In genomic region chr2:7994397-7994951, GRCh38 we compare ENCODE assay signal across 15 cellular contexts.
DNase-seq lines count a peak whose midpoint lies in the region; ATAC-seq and TF ChIP-seq lines count a peak whose summit lies in the region.
"Had no signal": no experiment of that assay in that cellular context is flagged by ENCODE, and none has a peak within 500 bp of the region (broad histone marks: within the 10 kb centered on the region; RNA-seq: fewer than 3 reads in every experiment).

No MANE protein-coding gene starts in this region.

- no peaks in the 10 kb centered on the region for H3K4me1 ChIP-seq in vagina
- H3K4me1 ChIP-seq: adrenal gland, colonic mucosa, tibial artery had no signal

- no peak for TF ChIP-seq CTCF in vagina (IDR thresholded peaks at IDR 0.05)

- no peaks in the 10 kb centered on the region for H3K36me3 ChIP-seq in vagina
- H3K36me3 ChIP-seq: adrenal gland, colonic mucosa, esophagus muscularis mucosa, tibial artery had no signal

- H3K27ac ChIP-seq in vagina: no peak overlapping the region
- H3K27ac ChIP-seq: adrenal gland, colonic mucosa, esophagus muscularis mucosa, tibial artery had no signal

- H3K27me3 ChIP-seq in vagina: no peaks in the 10 kb centered on the region
- H3K27me3 ChIP-seq: adrenal gland, colonic mucosa, esophagus muscularis mucosa, tibial artery had no signal

- intact Hi-C loops in Right ventricle myocardium superior (cut with DNase I): no loop called here
- intact Hi-C loops in cardiac septum (cut with DNase I): no loop called here
- intact Hi-C loops in left cardiac atrium (cut with DNase I): no loop called here
- intact Hi-C loops in vagina (cut with DNase I): no loop called here
- intact Hi-C loops in posterior cingulate gyrus (cut with DNase I): no loop called here

- no peak overlapping the region for H3K4me3 ChIP-seq in vagina
- H3K4me3 ChIP-seq: adrenal gland, colonic mucosa, esophagus muscularis mucosa, tibial artery had no signal

- DNase-seq in Right ventricle myocardium superior (peak; percentile 63), cardiac septum (ENCODE audit: low spot score) (no peak), NCI-H748 (lab: John Stamatoyannopoulos, UW; ENCODE audit: unreplicated experiment) (peak; percentile 91), left cardiac atrium (peak; percentile 37), vagina (ENCODE audit: extremely low spot score in 2 of 2) (no peak), posterior cingulate gyrus (no peak)
- DNase-seq in stimulated activated naive CD8-positive, alpha-beta T cell treated with anti-CD3 and anti-CD28 coated beads, Interleukin-15, amount 100 ng/mL, for 72 hours: no peak
- DNase-seq: activated B cell treated with CpG ODN at 0.5 μM for 24 hours, colonic mucosa, mesendoderm, MM.1S, tibial artery had no signal

- peak; percentile 91 for ATAC-seq in Right ventricle myocardium superior (ENCODE audit: poor library complexity)
- peak; percentile 74 to 75 for ATAC-seq in left cardiac atrium
- ATAC-seq in stimulated activated naive CD8-positive, alpha-beta T cell treated with anti-CD3 and anti-CD28 coated beads, Interleukin-15, amount 100 ng/mL, for 72 hours: no peak
- ATAC-seq in GM19035 (IDR thresholded peaks at IDR 0.05; ENCODE audit: unreplicated experiment): no peak

- H3K9me3 Mint-ChIP-seq in stimulated activated naive CD8-positive, alpha-beta T cell treated with anti-CD3 and anti-CD28 coated beads, Interleukin-15, amount 100 ng/mL, for 72 hours: peaks cover 0 to 4% of the 10 kb centered on the region in 2 donors
- H3K9me3 Mint-ChIP-seq: activated B cell treated with CpG ODN at 0.5 μM for 24 hours had no signal

- H3K9me3 ChIP-seq in vagina: no peaks in the 10 kb centered on the region
- H3K9me3 ChIP-seq: adrenal gland, colonic mucosa, esophagus muscularis mucosa, tibial artery had no signal

- peaks cover 12% of the 10 kb centered on the region for H3K4me1 Mint-ChIP-seq in stimulated activated naive CD8-positive, alpha-beta T cell treated with anti-CD3 and anti-CD28 coated beads, Interleukin-15, amount 100 ng/mL, for 72 hours
- H3K4me1 Mint-ChIP-seq: activated B cell treated with CpG ODN at 0.5 μM for 24 hours had no signal

- no peak overlapping the region for H3K4me3 Mint-ChIP-seq in stimulated activated naive CD8-positive, alpha-beta T cell treated with anti-CD3 and anti-CD28 coated beads, Interleukin-15, amount 100 ng/mL, for 72 hours
- H3K4me3 Mint-ChIP-seq: activated B cell treated with CpG ODN at 0.5 μM for 24 hours had no signal

- no peak for TF ChIP-seq POLR2A in vagina (IDR thresholded peaks at IDR 0.05)

- no peak overlapping the region for H3K27ac Mint-ChIP-seq in stimulated activated naive CD8-positive, alpha-beta T cell treated with anti-CD3 and anti-CD28 coated beads, Interleukin-15, amount 100 ng/mL, for 72 hours
- H3K27ac Mint-ChIP-seq: activated B cell treated with CpG ODN at 0.5 μM for 24 hours had no signal

- peaks cover 7% of the 10 kb centered on the region for H3K27me3 Mint-ChIP-seq in stimulated activated naive CD8-positive, alpha-beta T cell treated with anti-CD3 and anti-CD28 coated beads, Interleukin-15, amount 100 ng/mL, for 72 hours

Comparison
In these comparisons a context has a peak if more than half of its experiments do, and no peak if none do; other contexts are left out.
1. DNase-seq: peak in Right ventricle myocardium superior (single experiment), NCI-H748 (single experiment) and left cardiac atrium (single experiment); none in cardiac septum (single experiment), vagina (0 of 2), stimulated activated naive CD8-positive, alpha-beta T cell treated with anti-CD3 and anti-CD28 coated beads, Interleukin-15, amount 100 ng/mL, for 72 hours (0 of 2) and posterior cingulate gyrus (0 of 10).
2. ATAC-seq: peak in Right ventricle myocardium superior (single experiment) and left cardiac atrium (2 of 2); none in stimulated activated naive CD8-positive, alpha-beta T cell treated with anti-CD3 and anti-CD28 coated beads, Interleukin-15, amount 100 ng/mL, for 72 hours (single experiment) and GM19035 (single experiment).